20 cellular contexts compared by ENCODE assay signal in the genomic region with DNA sequence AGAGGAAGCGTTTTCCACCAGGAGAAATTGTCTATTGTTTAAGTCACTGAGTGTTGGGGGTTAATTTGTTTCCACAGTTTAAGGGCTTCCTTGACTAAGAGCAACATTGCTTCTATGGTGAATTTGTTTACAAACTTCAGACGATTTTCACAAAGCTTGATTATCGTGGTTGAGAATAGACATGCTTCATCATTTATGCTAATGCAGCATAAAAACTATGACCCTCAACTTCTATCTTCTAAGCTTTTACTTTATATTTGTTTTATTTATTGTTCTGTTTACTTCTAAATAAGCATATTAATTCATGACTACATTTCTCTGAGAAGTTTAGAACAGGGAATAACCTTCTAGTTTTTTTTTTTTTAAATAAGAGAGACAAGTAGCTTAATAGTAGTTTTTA.
A peak's percentile ranks its signal among the peaks of the same experiment; 100 is the strongest.
DNase-seq lines count a peak whose midpoint lies in the region; ATAC-seq, FAIRE-seq and TF ChIP-seq lines count a peak whose summit lies in the region.
"Had no signal": no experiment of that assay in that cellular context is flagged by ENCODE, and none has a peak within 500 bp of the region (broad histone marks: within the 10 kb centered on the region; RNA-seq: fewer than 3 reads in every experiment).

No MANE protein-coding gene starts in this region.

- H3K36me3 ChIP-seq in HepG2 (replicated peaks in 1 of 2; ENCODE audit: control insufficient read depth in 1 of 2, insufficient read depth in 2 of 2, low read length in 2 of 2) (no peaks in the 10 kb centered on the region), right lobe of liver (no peaks in the 10 kb centered on the region), K562 (ENCODE audit: control insufficient read depth, insufficient read depth, low read length) (no peaks in the 10 kb centered on the region)
- H3K36me3 ChIP-seq: BLaER1 treated with 17β-estradiol and CSF1 and Interleukin-3, amounts not matched to agents 10 nM and 100 nM had no signal

- no peak overlapping the region for H3K27ac Mint-ChIP-seq in activated naive CD4-positive, alpha-beta T cell treated with anti-CD3 and anti-CD28 coated beads, Interleukin-2, amount 10 ng/mL, durations not matched to agents 7 days and 5 days
- H3K27ac Mint-ChIP-seq: B cell; CD4-positive, alpha-beta T cell; CD8-positive, alpha-beta T cell had no signal

- H3K9me3 Mint-ChIP-seq in activated naive CD4-positive, alpha-beta T cell treated with anti-CD3 and anti-CD28 coated beads, Interleukin-2, amount 10 ng/mL, durations not matched to agents 7 days and 5 days: peaks cover 6% of the 10 kb centered on the region

- no peak overlapping the region for H3K4me3 ChIP-seq in HepG2 (replicated peaks in 1 of 3; ENCODE audit: insufficient read depth in 1 of 3, low read depth in 2 of 3, low read length in 3 of 3)
- no peak overlapping the region for H3K4me3 ChIP-seq in right lobe of liver
- H3K4me3 ChIP-seq in K562: no peak overlapping the region
- H3K4me3 ChIP-seq: BLaER1 treated with 17β-estradiol and CSF1 and Interleukin-3, amounts not matched to agents 10 nM and 100 nM had no signal

- intact Hi-C loops in HepG2 (cut with micrococcal nuclease; ENCODE audit: unreplicated experiment) (no loop called here), right lobe of liver (cut with DNase I) (no loop called here), K562 (cut with micrococcal nuclease) (no loop called here)

- H3K27ac ChIP-seq in HepG2 (ENCODE audit: extremely low read length, insufficient read depth, low read length): no peak overlapping the region
- H3K27ac ChIP-seq in right lobe of liver: no peak overlapping the region
- no peak overlapping the region for H3K27ac ChIP-seq in K562 (ENCODE audit: extremely low read depth, low read depth, low read length)
- H3K27ac ChIP-seq: 22Rv1; BLaER1 treated with 17β-estradiol and CSF1 and Interleukin-3, amounts not matched to agents 10 nM and 100 nM; C4-2B had no signal

- FAIRE-seq in HepG2 (lab: Jason Lieb, UNC) (no peak), K562 (lab: Jason Lieb, UNC) (no peak)
- FAIRE-seq: D721Med, G401.6, GM12891, GM19239 had no signal

- H2AFZ ChIP-seq in HepG2 (ENCODE audit: low read length) (no peak overlapping the region), K562 (ENCODE audit: low read depth, low read length) (no peak overlapping the region)

- no peak for TF ChIP-seq CTCF in HepG2 (CRISPR knock-in tag; IDR thresholded peaks at IDR 0.05)
- no peak for TF ChIP-seq CTCF in right lobe of liver (IDR thresholded peaks at IDR 0.05)
- TF ChIP-seq CTCF in K562 (IDR thresholded peaks at IDR 0.05 in 2 of 3, conservative IDR thresholded peaks at IDR 0.05 in 1 of 3; ENCODE audit: insufficient read depth in 2 of 3, low read depth in 1 of 3, low read length in 3 of 3): no peak

- no peaks in the 10 kb centered on the region for H4K20me1 ChIP-seq in HepG2 (ENCODE audit: insufficient read depth, low read length)
- no peaks in the 10 kb centered on the region for H4K20me1 ChIP-seq in K562 (replicated peaks; ENCODE audit: control insufficient read depth, insufficient read depth, low read length)
- H4K20me1 ChIP-seq: BLaER1 treated with 17β-estradiol and CSF1 and Interleukin-3, amounts not matched to agents 10 nM and 100 nM had no signal

- no peaks in the 10 kb centered on the region for H3K9me3 ChIP-seq in HepG2 (ENCODE audit: low read length)
- no peaks in the 10 kb centered on the region for H3K9me3 ChIP-seq in right lobe of liver
- peaks cover 2% of the 10 kb centered on the region; the same call in 1 of the 2 replicates for H3K9me3 ChIP-seq in K562 (replicated peaks; ENCODE audit: control insufficient read depth, insufficient read depth, low read depth, low read length)
- H3K9me3 ChIP-seq: BLaER1 treated with 17β-estradiol and CSF1 and Interleukin-3, amounts not matched to agents 10 nM and 100 nM; Caco-2 had no signal

- TF ChIP-seq EP300 in HepG2 (IDR thresholded peaks at IDR 0.05; ENCODE audit: low read depth in 2 of 2, low read length in 2 of 2) (no peak), HepG2 (CRISPR knock-in tag; IDR thresholded peaks at IDR 0.05; ENCODE audit: borderline replicate concordance) (no peak), K562 (IDR thresholded peaks at IDR 0.05; ENCODE audit: low read length) (no peak)

- POLR2A ChIA-PET in HepG2 (lab: Yijun Ruan, JAX): no interaction called here
- POLR2A ChIA-PET in K562 (lab: Yijun Ruan, JAX): no interaction called here

- in situ Hi-C loops in HepG2 (cut with HindIII; ENCODE audit: extremely low pct_ligation_motif_present, low pct_unique_long_range_greater_than_20kb): no loop called here
- in situ Hi-C loops in K562 (cut with MboI): no loop called here

- H3K27me3 Mint-ChIP-seq in activated naive CD4-positive, alpha-beta T cell treated with anti-CD3 and anti-CD28 coated beads, Interleukin-2, amount 10 ng/mL, durations not matched to agents 7 days and 5 days: no peaks in the 10 kb centered on the region
- H3K27me3 Mint-ChIP-seq: B cell; CD4-positive, alpha-beta T cell had no signal

- BruUV-seq in HepG2 (replicated peaks; lab: Mats Ljungman, UMichigan): no TSS peak
- BruUV-seq in K562 (replicated peaks; lab: Mats Ljungman, UMichigan): no TSS peak

- no peaks in the 10 kb centered on the region for H3K9me1 ChIP-seq in K562 (ENCODE audit: control insufficient read depth, insufficient read depth, low read length)

- DNase-seq in HepG2 (ENCODE audit: low spot score) (no peak), right lobe of liver (no peak), K562 (ENCODE audit: extremely low read depth in 1 of 4, low spot score in 3 of 4) (no peak), AML-193 (lab: John Stamatoyannopoulos, UW) (no peak)
- no peak for DNase-seq in activated naive CD4-positive, alpha-beta T cell treated with anti-CD3 and anti-CD28 coated beads, Interleukin-2, amount 10 ng/mL, durations not matched to agents 7 days and 5 days
- DNase-seq: ACHN; Caco-2; Calu3; CD4-positive, alpha-beta T cell; CD8-positive, alpha-beta T cell; DMS79 treated with DMSO at 0.1 percent for 48 hours; GF-D8 had no signal

- no peaks in the 10 kb centered on the region for H3K4me1 ChIP-seq in HepG2 (ENCODE audit: insufficient read depth, low read length)
- no peaks in the 10 kb centered on the region for H3K4me1 ChIP-seq in right lobe of liver
- no peaks in the 10 kb centered on the region for H3K4me1 ChIP-seq in K562 (replicated peaks in 1 of 2; ENCODE audit: control insufficient read depth in 2 of 2, insufficient read depth in 2 of 2, low read length in 2 of 2)
- H3K4me1 ChIP-seq: BLaER1 treated with 17β-estradiol and CSF1 and Interleukin-3, amounts not matched to agents 10 nM and 100 nM; Caco-2 had no signal

- no peak overlapping the region for H3K9ac ChIP-seq in HepG2 (ENCODE audit: insufficient read depth, low read depth, low read length)
- no peak overlapping the region for H3K9ac ChIP-seq in K562 (ENCODE audit: insufficient read depth in 1 of 2, low read depth in 2 of 2, low read length in 2 of 2)
- H3K9ac ChIP-seq: BLaER1 treated with 17β-estradiol and CSF1 and Interleukin-3, amounts not matched to agents 10 nM and 100 nM had no signal

- ATAC-seq in HepG2 (no peak), right lobe of liver (no peak), K562 (no peak)
- ATAC-seq: CD8-positive, alpha-beta T cell had no signal

- TF ChIP-seq POLR2A in HepG2 (IDR thresholded peaks at IDR 0.05; ENCODE audit: insufficient read depth in 1 of 2, low read depth in 2 of 2, low read length in 2 of 2) (no peak), right lobe of liver (IDR thresholded peaks at IDR 0.05) (no peak), K562 (conservative IDR thresholded peaks at IDR 0.05) (no peak)

- TF ChIP-seq RAD21 in HepG2 (CRISPR knock-in tag; IDR thresholded peaks at IDR 0.05) (no peak), K562 (CRISPR knock-in tag; conservative IDR thresholded peaks at IDR 0.05 in 1 of 2, IDR thresholded peaks at IDR 0.05 in 1 of 2) (no peak)

- WGBS in HepG2 (ENCODE audit: low lambda C conversion rate): 3% methylated on average over 3 of the region's 3 CpGs
- 52% methylated on average over 3 of the region's 3 CpGs for WGBS in right lobe of liver (ENCODE audit: insufficient coverage, low coverage, low lambda C conversion rate, missing lambda C conversion rate)
- WGBS in K562 (ENCODE audit: insufficient coverage, low coverage, missing lambda C conversion rate): 0% methylated on average over 3 of the region's 3 CpGs

- H3K27me3 ChIP-seq in HepG2 (ENCODE audit: control insufficient read depth in 1 of 2, insufficient read depth in 2 of 2, low read length in 2 of 2): no peaks in the 10 kb centered on the region
- no peaks in the 10 kb centered on the region for H3K27me3 ChIP-seq in right lobe of liver
- H3K27me3 ChIP-seq in K562 (ENCODE audit: control insufficient read depth in 2 of 2, insufficient read depth in 2 of 2, low read length in 2 of 2): no peaks in the 10 kb centered on the region
- H3K27me3 ChIP-seq: BLaER1 treated with 17β-estradiol and CSF1 and Interleukin-3, amounts not matched to agents 10 nM and 100 nM had no signal

- H3K4me2 ChIP-seq in HepG2 (ENCODE audit: low read depth, low read length) (no peak overlapping the region), K562 (ENCODE audit: insufficient read depth, low read length) (no peak overlapping the region)
- H3K4me2 ChIP-seq: BLaER1 treated with 17β-estradiol and CSF1 and Interleukin-3, amounts not matched to agents 10 nM and 100 nM had no signal

- H3K4me1 Mint-ChIP-seq in activated naive CD4-positive, alpha-beta T cell treated with anti-CD3 and anti-CD28 coated beads, Interleukin-2, amount 10 ng/mL, durations not matched to agents 7 days and 5 days: no peaks in the 10 kb centered on the region
- H3K4me1 Mint-ChIP-seq: B cell had no signal

- no peak overlapping the region for H3K4me3 Mint-ChIP-seq in activated naive CD4-positive, alpha-beta T cell treated with anti-CD3 and anti-CD28 coated beads, Interleukin-2, amount 10 ng/mL, durations not matched to agents 7 days and 5 days
- H3K4me3 Mint-ChIP-seq: B cell; CD4-positive, alpha-beta T cell; CD8-positive, alpha-beta T cell had no signal

- CTCF ChIA-PET in HepG2 (lab: Yijun Ruan, JAX; ENCODE audit: low intra/inter-chr PET ratio, low total read pairs): no interaction called here
- CTCF ChIA-PET in K562 (lab: Yijun Ruan, JAX; ENCODE audit: low intra/inter-chr PET ratio): no interaction called here
- CTCF ChIA-PET in activated naive CD4-positive, alpha-beta T cell treated with anti-CD3 and anti-CD28 coated beads, Interleukin-2, amount 10 ng/mL, durations not matched to agents 7 days and 5 days (lab: Charles Lee): no interaction called here

- no peaks in the 10 kb centered on the region for H3K36me3 Mint-ChIP-seq in activated naive CD4-positive, alpha-beta T cell treated with anti-CD3 and anti-CD28 coated beads, Interleukin-2, amount 10 ng/mL, durations not matched to agents 7 days and 5 days
- H3K36me3 Mint-ChIP-seq: CD8-positive, alpha-beta T cell had no signal

- H3K79me2 ChIP-seq in HepG2 (ENCODE audit: insufficient read depth, low read length) (no peaks in the 10 kb centered on the region), K562 (ENCODE audit: control insufficient read depth, insufficient read depth, low read length) (no peaks in the 10 kb centered on the region)

TF ChIP-seq in HepG2, 621 proteins besides CTCF, POLR2A, EP300 and RAD21 (continues in another document):
- TF ChIP-seq PPARG (CRISPR knock-in tag; conservative IDR thresholded peaks at IDR 0.05): no peak

TF ChIP-seq in K562, 482 proteins besides CTCF, POLR2A, EP300 and RAD21:
- TF ChIP-seq ZNF316 (IDR thresholded peaks at IDR 0.05): peak; percentile 29; the same call in 1 of the 2 replicates
- TF ChIP-seq FOXA3 (CRISPR knock-in tag; conservative IDR thresholded peaks at IDR 0.05 in 1 of 2, IDR thresholded peaks at IDR 0.05 in 1 of 2): no peak
